Comparison of ENCODE assay signal across 9 cellular contexts in the genomic region with DNA sequence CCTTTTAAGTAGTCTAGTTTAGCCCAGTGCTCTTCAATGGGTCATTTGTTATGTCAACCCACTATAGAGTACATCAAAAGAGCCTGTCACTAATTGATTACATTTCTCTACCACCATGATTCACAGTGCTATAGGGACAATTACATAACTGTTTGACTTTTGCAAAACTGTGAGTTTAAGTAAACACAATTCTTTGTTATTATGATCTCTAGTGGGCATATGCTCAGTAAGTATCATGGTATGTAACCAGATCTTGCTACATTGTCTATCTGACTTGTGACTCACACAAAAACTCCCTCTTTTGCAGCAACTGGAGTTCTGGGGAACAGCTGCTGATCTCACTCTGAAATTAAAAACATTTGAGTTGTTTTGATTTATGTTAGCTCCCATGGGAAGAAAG.
DNase-seq lines count a peak whose midpoint lies in the region; ATAC-seq and TF ChIP-seq lines count a peak whose summit lies in the region.
"Had no signal": no experiment of that assay in that cellular context is flagged by ENCODE, and none has a peak within 500 bp of the region (broad histone marks: within the 10 kb centered on the region; RNA-seq: fewer than 3 reads in every experiment).

No MANE protein-coding gene starts in this region.

- H3K36me3 ChIP-seq in ovary (no peaks in the 10 kb centered on the region), BE2C (no peaks in the 10 kb centered on the region)

- H3K4me3 ChIP-seq in ovary (no peak overlapping the region), BE2C (ENCODE audit: low read depth, low read length) (no peak overlapping the region)

- no peak overlapping the region for H3K27ac ChIP-seq in ovary

- peak; percentile 39 for DNase-seq in COLO668 (lab: John Stamatoyannopoulos, UW; ENCODE audit: unreplicated experiment)
- DNase-seq in NCI-H1092 treated with DMSO at 0.1 percent for 48 hours (lab: John Stamatoyannopoulos, UW): peak; percentile 43
- peak; percentile 17 for DNase-seq in SK-MEL-5 (ENCODE audit: low read depth, low spot score)
- DNase-seq in iris pigment epithelial cell (ENCODE audit: low read depth): peak; percentile 97
- no peak for DNase-seq in ovary
- DNase-seq in BE2C: no peak
- DNase-seq: H7 had no signal

- in situ Hi-C loops in SK-MEL-5 (cut with HindIII; ENCODE audit: low pct_unique_long_range_greater_than_20kb, low sequenced_read_pairs): no loop called here

- ATAC-seq in HG03439 (IDR thresholded peaks at IDR 0.05; ENCODE audit: unreplicated experiment): no peak
- ATAC-seq in HG03469 (IDR thresholded peaks at IDR 0.05; ENCODE audit: unreplicated experiment): no peak

- intact Hi-C loops in ovary (cut with DNase I): no loop called here

- no peaks in the 10 kb centered on the region for H3K9me3 ChIP-seq in ovary
- H3K9me3 ChIP-seq in BE2C: no peaks in the 10 kb centered on the region; the same call in 1 of the 2 replicates

- TF ChIP-seq POLR2A in ovary (IDR thresholded peaks at IDR 0.05): no peak

- H3K4me1 ChIP-seq in ovary (ENCODE audit: insufficient read depth): no peaks in the 10 kb centered on the region
- no peaks in the 10 kb centered on the region for H3K4me1 ChIP-seq in BE2C

- no peak for TF ChIP-seq CTCF in ovary (IDR thresholded peaks at IDR 0.05)
- TF ChIP-seq CTCF in BE2C (IDR thresholded peaks at IDR 0.05; ENCODE audit: low read depth, low read length): no peak

- no peak for TF ChIP-seq EP300 in ovary (IDR thresholded peaks at IDR 0.05)

- no peaks in the 10 kb centered on the region for H3K27me3 ChIP-seq in ovary
- no peaks in the 10 kb centered on the region for H3K27me3 ChIP-seq in BE2C

Comparison
In these comparisons a context has a peak if more than half of its experiments do, and no peak if none do; other contexts are left out.
1. DNase-seq: peak in COLO668 (single experiment), NCI-H1092 treated with DMSO at 0.1 percent for 48 hours (single experiment), SK-MEL-5 (single experiment) and iris pigment epithelial cell (single experiment); none in ovary (0 of 5) and BE2C (single experiment).